ENCODE assay signal across 11 cellular contexts in the genomic region with DNA sequence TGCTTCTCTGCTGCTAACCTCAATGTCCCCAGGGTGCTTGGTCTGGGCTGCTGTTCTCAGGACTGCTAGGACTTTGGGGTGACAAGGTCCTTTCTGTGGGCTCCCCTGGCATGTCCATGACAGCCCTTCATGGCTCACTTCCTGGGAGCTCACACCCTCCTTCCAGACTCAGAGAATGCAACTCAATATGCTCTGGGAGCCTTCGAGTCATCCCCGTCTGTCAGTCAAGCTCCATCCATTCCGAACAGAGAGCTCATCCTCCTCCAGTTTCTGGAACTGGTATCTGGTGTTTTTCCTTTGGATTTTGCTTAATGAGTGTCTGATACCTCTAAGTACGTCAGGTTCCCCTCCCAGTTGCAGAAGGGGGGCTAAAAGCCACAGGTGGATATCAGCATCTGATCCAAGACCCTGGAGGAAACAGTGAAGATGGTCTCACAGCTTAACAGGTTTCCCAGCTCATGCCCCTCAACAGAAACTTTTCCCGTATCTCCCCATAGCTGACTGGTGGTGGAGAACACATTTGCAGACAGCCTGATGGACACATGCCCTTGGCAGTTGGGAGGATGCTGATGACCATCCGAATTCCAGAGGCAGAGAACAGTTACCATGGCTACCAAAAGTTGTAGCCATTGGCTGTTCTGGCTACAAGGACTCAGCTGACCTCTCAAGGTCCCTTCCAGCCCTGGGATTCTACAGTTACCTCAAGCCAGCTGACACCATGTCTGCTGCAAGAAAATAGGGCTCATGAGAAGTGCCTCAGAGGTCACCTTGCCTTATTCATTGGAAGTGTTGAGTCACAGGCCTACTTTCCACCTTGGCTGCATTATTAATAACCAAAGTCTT. TPM values are rescaled to one million over a fixed set of nuclear protein-coding genes. Genes with fewer than 3 reads are reported as not detected.
A peak's percentile ranks its signal among the peaks of the same experiment; 100 is the strongest.
DNase-seq lines count a peak whose midpoint lies in the region; ATAC-seq and TF ChIP-seq lines count a peak whose summit lies in the region.
"Had no signal": no experiment of that assay in that cellular context is flagged by ENCODE, and none has a peak within 500 bp of the region (broad histone marks: within the 10 kb centered on the region; RNA-seq: fewer than 3 reads in every experiment).

No MANE protein-coding gene starts in this region.

- no peak for TF ChIP-seq POLR2A in gastrocnemius medialis (IDR thresholded peaks at IDR 0.05)

- peaks cover 10 to 12% of the 10 kb centered on the region in 2 donors for H3K4me1 ChIP-seq in gastrocnemius medialis

- no peak for TF ChIP-seq CTCF in epithelial cell of esophagus (IDR thresholded peaks at IDR 0.05; ENCODE audit: insufficient read depth, low read depth, low read length, missing control alignments)
- TF ChIP-seq CTCF in gastrocnemius medialis (IDR thresholded peaks at IDR 0.05 in 4 of 5, conservative IDR thresholded peaks at IDR 0.05 in 1 of 5), result no peak

- peak overlapping the region; percentile 52 to 60 (median 56) for H3K27ac ChIP-seq in gastrocnemius medialis

- no peaks in the 10 kb centered on the region for H3K9me3 ChIP-seq in gastrocnemius medialis
- H3K9me3 ChIP-seq: mucosa of descending colon had no signal

- DNase-seq in activated CD4-positive, alpha-beta T cell treated with anti-CD3 and anti-CD28 coated beads for 48 hours, result peak; percentile 44
- DNase-seq in activated CD4-positive, alpha-beta T cell treated with anti-CD3 and anti-CD28 coated beads, Interleukin-2, amount 50 U/mL, for 48 hours, result no peak
- peak; percentile 51 for DNase-seq in RKO (ENCODE audit: low spot score)
- peak; percentile 41 for DNase-seq in epithelial cell of esophagus (ENCODE audit: low read depth)
- peak in 1 of 2 donors; percentile 60 for DNase-seq in gastrocnemius medialis
- DNase-seq in NAMALWA (ENCODE audit: low spot score), result no peak
- DNase-seq in NCI-H2081 (lab: John Stamatoyannopoulos, UW), result no peak
- DNase-seq: cerebellar nuclear complex, mucosa of descending colon, NCI-H69 had no signal

- ATAC-seq in gastrocnemius medialis (peak; percentile 67 to 90), HG02938 (IDR thresholded peaks at IDR 0.05; ENCODE audit: unreplicated experiment) (no peak)

- H3K4me3 ChIP-seq in epithelial cell of esophagus (ENCODE audit: low read length) (no peak overlapping the region), gastrocnemius medialis (no peak overlapping the region)
- H3K4me3 ChIP-seq: mucosa of descending colon had no signal

- H3K27me3 ChIP-seq in gastrocnemius medialis, result no peaks in the 10 kb centered on the region

- intact Hi-C loops in gastrocnemius medialis (cut with DNase I; ENCODE audit: low total_unique reads), result no loop called here

- in situ Hi-C loops in gastrocnemius medialis (cut with MboI; ENCODE audit: low sequenced_read_pairs in 4 of 4), result no loop called here

- peaks cover 0 to 43% of the 10 kb centered on the region in 2 donors for H3K36me3 ChIP-seq in gastrocnemius medialis

RNA-seq across cellular contexts. Expression of a gene that starts 9.5 kb away (rescaled TPM):
- 10 to 100 TPM; 12.3 to 30.7 (median 16.9) TPM for total RNA-seq in gastrocnemius medialis

Comparison
In these comparisons a context has a peak if more than half of its experiments do, and no peak if none do; other contexts are left out.
1. DNase-seq: peak in activated CD4-positive, alpha-beta T cell treated with anti-CD3 and anti-CD28 coated beads for 48 hours (single experiment), RKO (single experiment) and epithelial cell of esophagus (single experiment); none in activated CD4-positive, alpha-beta T cell treated with anti-CD3 and anti-CD28 coated beads, Interleukin-2, amount 50 U/mL, for 48 hours (0 of 2), NAMALWA (single experiment) and NCI-H2081 (0 of 2).